Comparison of ENCODE assay signal across 29 cellular contexts in the genomic region with DNA sequence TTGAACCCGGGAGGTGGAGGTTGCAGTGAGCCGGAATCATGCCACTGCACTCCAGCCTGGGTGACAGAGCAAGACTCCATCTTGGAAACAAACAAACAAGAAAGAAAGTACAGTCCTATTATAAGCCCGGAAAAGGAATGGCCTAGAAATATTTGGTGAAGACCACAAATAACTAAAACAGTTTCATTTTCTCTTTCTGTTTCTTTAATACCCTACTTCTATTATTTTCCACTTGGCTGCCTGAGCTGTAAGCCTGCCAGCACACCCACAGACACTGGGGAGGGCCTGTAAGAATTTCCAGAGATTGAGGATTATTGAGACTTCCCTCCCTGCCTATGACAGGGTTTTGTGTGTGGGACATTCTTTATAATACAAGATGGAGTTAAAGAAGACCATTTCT.
A peak's percentile ranks its signal among the peaks of the same experiment; 100 is the strongest.
DNase-seq lines count a peak whose midpoint lies in the region; ATAC-seq and TF ChIP-seq lines count a peak whose summit lies in the region.
"Had no signal": no experiment of that assay in that cellular context is flagged by ENCODE, and none has a peak within 500 bp of the region (broad histone marks: within the 10 kb centered on the region; RNA-seq: fewer than 3 reads in every experiment).

No MANE protein-coding gene starts in this region.

- no peaks in the 10 kb centered on the region for H3K36me3 ChIP-seq in A673 (ENCODE audit: insufficient read depth, low read length, poor library complexity, severe bottlenecking)
- no peaks in the 10 kb centered on the region for H3K36me3 ChIP-seq in ascending aorta
- H3K36me3 ChIP-seq: esophagus muscularis mucosa, heart right ventricle, right lobe of liver had no signal

- peak; percentile 11 for DNase-seq in A673 (ENCODE audit: low spot score)
- peak; percentile 18 for DNase-seq in HT1080 (ENCODE audit: low read depth)
- DNase-seq in astrocyte of the hippocampus (ENCODE audit: low read depth, low spot score), result peak; percentile 62
- no peak for DNase-seq in substantia nigra (lab: John Stamatoyannopoulos, UW)
- DNase-seq in NCI-H774 (lab: John Stamatoyannopoulos, UW), result no peak
- DNase-seq in stimulated activated CD4-positive, alpha-beta T cell treated with anti-CD3 and anti-CD28 coated beads, Interleukin-4, amount 100 ng/mL, for 4 hours, result no peak
- DNase-seq in ascending aorta (ENCODE audit: low spot score in 2 of 2), result no peak
- DNase-seq: activated B cell treated with CpG ODN at 0.5 μM for 24 hours; activated CD4-positive, alpha-beta T cell treated with anti-CD3 and anti-CD28 coated beads, Interleukin-2, amount 50 U/mL, for 4 hours; activated CD8-positive, alpha-beta memory T cell treated with anti-CD3 and anti-CD28 coated beads, Interleukin-2, amount 50 U/mL, for 4 hours; activated naive CD4-positive, alpha-beta T cell treated with anti-CD3 and anti-CD28 coated beads, Interleukin-2, amount 10 ng/mL, durations not matched to agents 7 days and 5 days; amygdala; CD4-positive, CD25-positive, alpha-beta regulatory T cell; foreskin keratinocyte; heart right ventricle; Kasumi-1; left cardiac atrium; NCI-H1092; NCI-H187 treated with DMSO at 0.1 percent for 48 hours; NCI-H524 treated with DMSO at 0.1 percent for 48 hours; right lobe of liver; stimulated activated CD4-positive, alpha-beta T cell treated with anti-CD3 and anti-CD28 coated beads, Interleukin-2, amount 100 ng/mL, for 48 hours; T-cell had no signal

- ATAC-seq in GM19395 (IDR thresholded peaks at IDR 0.05; ENCODE audit: unreplicated experiment), result peak; percentile 85
- ATAC-seq: foreskin keratinocyte, HCT116, heart right ventricle, left cardiac atrium, right lobe of liver, T-cell had no signal

- H3K27ac ChIP-seq in A673 (ENCODE audit: low read depth, low read length, poor library complexity, severe bottlenecking), result no peak overlapping the region
- no peak overlapping the region for H3K27ac ChIP-seq in substantia nigra (ENCODE audit: low read depth, low read length, poor library complexity, severe bottlenecking)
- H3K27ac ChIP-seq in ascending aorta, result no peak overlapping the region
- H3K27ac ChIP-seq: 22Rv1, esophagus muscularis mucosa, foreskin keratinocyte, heart right ventricle, HL-60, right lobe of liver, RWPE1 had no signal

- no peaks in the 10 kb centered on the region for H3K4me1 ChIP-seq in A673 (ENCODE audit: insufficient read depth, low read length, poor library complexity, severe bottlenecking)
- no peaks in the 10 kb centered on the region for H3K4me1 ChIP-seq in ascending aorta
- H3K4me1 ChIP-seq: esophagus muscularis mucosa, heart right ventricle, right lobe of liver had no signal

- H3K27me3 ChIP-seq in A673 (replicated peaks; ENCODE audit: insufficient read depth, low read depth, low read length, poor library complexity) (no peaks in the 10 kb centered on the region), ascending aorta (no peaks in the 10 kb centered on the region)
- H3K27me3 ChIP-seq: esophagus muscularis mucosa, foreskin keratinocyte, heart right ventricle, right lobe of liver had no signal

- POLR2A ChIA-PET in A673 (lab: Charles Lee; ENCODE audit: low non-redundant PET), result no interaction called here

- no TSS peak for BruUV-seq in A673 (replicated peaks; lab: Mats Ljungman, UMichigan)

- CTCF ChIA-PET in A673 (lab: Charles Lee), result no interaction called here

- intact Hi-C loops in A673 (cut with micrococcal nuclease; ENCODE audit: unreplicated experiment) (no loop called here), ascending aorta (cut with DNase I) (no loop called here)

- TF ChIP-seq CTCF in A673 (conservative IDR thresholded peaks at IDR 0.05; ENCODE audit: low read depth, low read length), result no peak
- no peak for TF ChIP-seq CTCF in ascending aorta (IDR thresholded peaks at IDR 0.05)

- H3K9me3 ChIP-seq in A673 (ENCODE audit: low read depth, low read length, poor library complexity, severe bottlenecking), result no peaks in the 10 kb centered on the region
- no peaks in the 10 kb centered on the region for H3K9me3 ChIP-seq in ascending aorta
- H3K9me3 ChIP-seq: esophagus muscularis mucosa, right lobe of liver had no signal

- H3K4me3 ChIP-seq in A673 (ENCODE audit: low read depth, low read length, poor library complexity, severe bottlenecking) (no peak overlapping the region), ascending aorta (no peak overlapping the region)
- H3K4me3 ChIP-seq: esophagus muscularis mucosa, heart right ventricle, right lobe of liver had no signal

Comparison
In these comparisons a context has a peak if more than half of its experiments do, and no peak if none do; other contexts are left out.
1. DNase-seq: peak in A673 (single experiment), HT1080 (single experiment) and astrocyte of the hippocampus (single experiment); none in substantia nigra (0 of 49), NCI-H774 (single experiment), stimulated activated CD4-positive, alpha-beta T cell treated with anti-CD3 and anti-CD28 coated beads, Interleukin-4, amount 100 ng/mL, for 4 hours (0 of 2) and ascending aorta (0 of 2).